ENCODE assay signal across 32 cellular contexts in the genomic region with DNA sequence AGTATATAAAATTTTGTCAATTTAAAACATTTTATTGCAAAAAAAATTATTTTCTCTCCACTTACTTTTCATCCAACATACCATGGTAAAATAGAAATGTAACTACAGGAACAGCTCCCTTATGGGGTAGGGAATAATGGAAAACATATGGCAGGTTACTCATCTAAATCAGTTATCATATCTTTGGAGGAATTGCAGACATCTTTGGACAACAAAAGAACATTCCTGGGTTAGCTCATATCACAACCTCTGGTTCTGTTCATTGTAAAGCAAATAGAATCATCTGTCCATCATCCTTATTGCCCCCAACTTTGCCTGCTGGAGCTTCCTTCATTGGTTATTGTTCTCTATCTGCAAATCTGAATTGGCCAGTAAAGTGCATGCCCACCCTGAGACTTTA.
"Had no signal": no experiment of that assay in that cellular context is flagged by ENCODE, and none has a peak within 500 bp of the region (broad histone marks: within the 10 kb centered on the region; RNA-seq: fewer than 3 reads in every experiment).

No MANE protein-coding gene starts in this region.

- FAIRE-seq: islet of Langerhans, kidney, pancreas, urothelium cell line had no signal

- H3K9me3 ChIP-seq: left lung, lower lobe of right lung, pancreas, prostate gland, suprapubic skin, thoracic aorta, tibial artery, upper lobe of right lung had no signal

- DNase-seq: hypothalamus; immature natural killer cell; kidney; left colon; left lung; lower lobe of right lung; mammary epithelial cell; mesenchymal stem cell; naive thymus-derived CD8-positive, alpha-beta T cell; nucleus accumbens; pancreas; posterior cingulate gyrus; retina; right cardiac atrium; stimulated activated CD4-positive, alpha-beta T cell treated with anti-CD3 and anti-CD28 coated beads, Interleukin-12 subunit alpha, Interleukin-12 subunit beta, amount 100 ng/mL, for 4 hours; stimulated activated CD4-positive, alpha-beta T cell treated with anti-CD3 and anti-CD28 coated beads, Interleukin-15, amount 100 ng/mL, for 24 hours; stimulated activated CD4-positive, alpha-beta T cell treated with anti-CD3 and anti-CD28 coated beads, Interleukin-4, amount 100 ng/mL, for 24 hours; stimulated activated naive CD4-positive, alpha-beta T cell; tibial artery; trophoblast cell; upper lobe of right lung had no signal

- H3K4me3 Mint-ChIP-seq: immature natural killer cell; naive thymus-derived CD8-positive, alpha-beta T cell; nephron; neural crest cell; stimulated activated effector memory CD8-positive, alpha-beta T cell treated with anti-CD3 and anti-CD28 coated beads, Interleukin-12 subunit alpha, Interleukin-12 subunit beta, amount 100 ng/mL, for 72 hours; stimulated activated naive CD8-positive, alpha-beta T cell treated with anti-CD3 and anti-CD28 coated beads, Interleukin-15, Interleukin-2, amounts not matched to agents 100 ng/mL and 50 ng/mL, for 24 hours had no signal

- H3K4me3 ChIP-seq: left lung, lower lobe of right lung, pancreas, prostate gland, skin epidermis, suprapubic skin, thoracic aorta, tibial artery, upper lobe of right lung had no signal

- ATAC-seq: left colon; left lung; lower lobe of right lung; naive thymus-derived CD8-positive, alpha-beta T cell; pancreas; right cardiac atrium; sciatic nerve; stimulated activated effector memory CD8-positive, alpha-beta T cell treated with anti-CD3 and anti-CD28 coated beads, Interleukin-12 subunit alpha, Interleukin-12 subunit beta, amount 100 ng/mL, for 72 hours; upper lobe of right lung had no signal

- H3K27ac Mint-ChIP-seq: immature natural killer cell; naive thymus-derived CD8-positive, alpha-beta T cell; nephron; stimulated activated effector memory CD8-positive, alpha-beta T cell treated with anti-CD3 and anti-CD28 coated beads, Interleukin-12 subunit alpha, Interleukin-12 subunit beta, amount 100 ng/mL, for 72 hours; stimulated activated naive CD8-positive, alpha-beta T cell treated with anti-CD3 and anti-CD28 coated beads, Interleukin-15, Interleukin-2, amounts not matched to agents 100 ng/mL and 50 ng/mL, for 24 hours had no signal

- H3K36me3 ChIP-seq: left lung, lower lobe of right lung, pancreas, prostate gland, suprapubic skin, thoracic aorta, tibial artery, upper lobe of right lung had no signal

- H3K27me3 Mint-ChIP-seq: naive thymus-derived CD8-positive, alpha-beta T cell; stimulated activated naive CD8-positive, alpha-beta T cell treated with anti-CD3 and anti-CD28 coated beads, Interleukin-15, Interleukin-2, amounts not matched to agents 100 ng/mL and 50 ng/mL, for 24 hours had no signal

- H3K36me3 Mint-ChIP-seq: naive thymus-derived CD8-positive, alpha-beta T cell; stimulated activated effector memory CD8-positive, alpha-beta T cell treated with anti-CD3 and anti-CD28 coated beads, Interleukin-12 subunit alpha, Interleukin-12 subunit beta, amount 100 ng/mL, for 72 hours had no signal

- H3K4me1 Mint-ChIP-seq: immature natural killer cell; naive thymus-derived CD8-positive, alpha-beta T cell; nephron; neural crest cell; stimulated activated effector memory CD8-positive, alpha-beta T cell treated with anti-CD3 and anti-CD28 coated beads, Interleukin-12 subunit alpha, Interleukin-12 subunit beta, amount 100 ng/mL, for 72 hours had no signal

- H3K27me3 ChIP-seq: left lung, pancreas, suprapubic skin, tibial artery, upper lobe of right lung had no signal
